In the genomic region with DNA sequence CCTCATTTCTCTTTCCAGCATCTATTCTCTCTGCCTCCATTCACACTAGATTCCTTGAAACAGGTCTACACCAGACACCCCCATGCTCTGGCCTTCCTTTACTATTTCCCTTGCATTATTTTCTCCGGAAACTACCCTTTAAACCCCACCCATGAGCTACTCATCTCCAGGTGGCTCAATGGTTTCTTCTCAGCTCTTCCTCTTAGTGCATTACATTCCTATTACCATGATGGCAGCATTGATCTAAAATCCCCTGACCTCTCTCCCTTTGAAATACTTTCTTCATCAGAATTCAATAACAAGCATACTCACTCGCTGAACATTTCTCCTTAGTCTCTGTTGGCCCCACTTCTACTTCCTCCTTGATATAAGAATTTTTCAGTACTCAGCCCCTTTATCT, we compare ENCODE assay signal across 18 cellular contexts.
DNase-seq lines count a peak whose midpoint lies in the region; ATAC-seq and TF ChIP-seq lines count a peak whose summit lies in the region.
"Had no signal": no experiment of that assay in that cellular context is flagged by ENCODE, and none has a peak within 500 bp of the region (broad histone marks: within the 10 kb centered on the region; RNA-seq: fewer than 3 reads in every experiment).

No MANE protein-coding gene starts in this region.

- DNase-seq in heart left ventricle = no peak
- no peak for DNase-seq in right atrium auricular region (ENCODE audit: low spot score)
- DNase-seq in esophagus squamous epithelium (lab: John Stamatoyannopoulos, UW) = no peak
- no peak for DNase-seq in gastrocnemius medialis
- no peak for DNase-seq in vagina (ENCODE audit: extremely low spot score in 2 of 2)
- DNase-seq in nucleus accumbens (lab: John Stamatoyannopoulos, UW) = no peak
- DNase-seq in H4 (ENCODE audit: low spot score) = no peak
- DNase-seq: GDM1, KBM-7, NCI-H1092, NCI-H2081 treated with DMSO at 0.1 percent for 48 hours, NCI-H510A, NCI-H82 had no signal

- H3K4me3 ChIP-seq in heart left ventricle (no peak overlapping the region), right atrium auricular region (no peak overlapping the region), esophagus squamous epithelium (no peak overlapping the region), gastrocnemius medialis (no peak overlapping the region), vagina (no peak overlapping the region)
- H3K4me3 ChIP-seq: A549; BLaER1 treated with 17β-estradiol and CSF1 and Interleukin-3, amounts not matched to agents 10 nM and 100 nM; GM12878; GM23338 had no signal

- ATAC-seq in heart left ventricle = no peak
- ATAC-seq in gastrocnemius medialis = no peak
- ATAC-seq in HG02610 (IDR thresholded peaks at IDR 0.05; ENCODE audit: unreplicated experiment) = no peak
- ATAC-seq: A549, GM12878, GM23338 had no signal

- H3K4me1 ChIP-seq in heart left ventricle = peaks cover 3 to 93% (median 53%) of the 10 kb centered on the region in 12 donors
- H3K4me1 ChIP-seq in right atrium auricular region = peaks cover 0 to 43% of the 10 kb centered on the region in 2 donors
- H3K4me1 ChIP-seq in esophagus squamous epithelium = peaks cover 0 to 29% (median 4%) of the 10 kb centered on the region in 3 donors
- peaks cover 78 to 86% of the 10 kb centered on the region in 2 donors for H3K4me1 ChIP-seq in gastrocnemius medialis
- H3K4me1 ChIP-seq in vagina = peaks cover 10% of the 10 kb centered on the region

- no peaks in the 10 kb centered on the region for H3K27me3 ChIP-seq in heart left ventricle
- no peaks in the 10 kb centered on the region for H3K27me3 ChIP-seq in right atrium auricular region
- H3K27me3 ChIP-seq in esophagus squamous epithelium = no peaks in the 10 kb centered on the region
- H3K27me3 ChIP-seq in gastrocnemius medialis = no peaks in the 10 kb centered on the region
- no peaks in the 10 kb centered on the region for H3K27me3 ChIP-seq in vagina
- H3K27me3 ChIP-seq: BLaER1 treated with 17β-estradiol and CSF1 and Interleukin-3, amounts not matched to agents 10 nM and 100 nM had no signal

- WGBS in heart left ventricle, 4 donors = 78 to 83% (median 81%) methylated on average over 2 of the region's 2 CpGs
- 73 to 83% methylated on average over 2 of the region's 2 CpGs for WGBS in esophagus squamous epithelium, 2 donors

- no peaks in the 10 kb centered on the region for H3K9me3 ChIP-seq in heart left ventricle
- H3K9me3 ChIP-seq in right atrium auricular region = no peaks in the 10 kb centered on the region
- no peaks in the 10 kb centered on the region for H3K9me3 ChIP-seq in esophagus squamous epithelium
- H3K9me3 ChIP-seq in gastrocnemius medialis = no peaks in the 10 kb centered on the region
- no peaks in the 10 kb centered on the region for H3K9me3 ChIP-seq in vagina
- H3K9me3 ChIP-seq: A549; BLaER1 treated with 17β-estradiol and CSF1 and Interleukin-3, amounts not matched to agents 10 nM and 100 nM had no signal

- TF ChIP-seq CTCF in heart left ventricle (IDR thresholded peaks at IDR 0.05) (no peak), right atrium auricular region (IDR thresholded peaks at IDR 0.05) (no peak), esophagus squamous epithelium (IDR thresholded peaks at IDR 0.05) (no peak), gastrocnemius medialis (IDR thresholded peaks at IDR 0.05 in 4 of 5, conservative IDR thresholded peaks at IDR 0.05 in 1 of 5) (no peak), vagina (IDR thresholded peaks at IDR 0.05) (no peak)

- H3K36me3 ChIP-seq in heart left ventricle = no peaks in the 10 kb centered on the region
- H3K36me3 ChIP-seq in right atrium auricular region = no peaks in the 10 kb centered on the region
- H3K36me3 ChIP-seq in esophagus squamous epithelium = no peaks in the 10 kb centered on the region
- H3K36me3 ChIP-seq in gastrocnemius medialis = no peaks in the 10 kb centered on the region
- H3K36me3 ChIP-seq in vagina = no peaks in the 10 kb centered on the region
- H3K36me3 ChIP-seq: BLaER1 treated with 17β-estradiol and CSF1 and Interleukin-3, amounts not matched to agents 10 nM and 100 nM had no signal

- in situ Hi-C loops in gastrocnemius medialis (cut with MboI; ENCODE audit: low sequenced_read_pairs in 4 of 4) = loop anchor here (5.0 to 25.0 kb wide), 6 partner anchors 154 to 309 kb away; a partner anchor contains a TSS

- H3K27ac ChIP-seq in heart left ventricle (peak overlapping the region in 9 of 12 donors; percentile 11 to 87 (median 53)), right atrium auricular region (peak overlapping the region in 1 of 2 donors; percentile 87), esophagus squamous epithelium (peak overlapping the region in 3 of 4 donors; percentile 19 to 89 (median 42)), gastrocnemius medialis (peak overlapping the region; percentile 87 to 99 (median 91)), vagina (peak overlapping the region; percentile 21)
- H3K27ac ChIP-seq: A549; BLaER1 treated with 17β-estradiol and CSF1 and Interleukin-3, amounts not matched to agents 10 nM and 100 nM had no signal

- no peak for TF ChIP-seq POLR2A in heart left ventricle (IDR thresholded peaks at IDR 0.05)
- TF ChIP-seq POLR2A in esophagus squamous epithelium (IDR thresholded peaks at IDR 0.05) = no peak
- no peak for TF ChIP-seq POLR2A in gastrocnemius medialis (IDR thresholded peaks at IDR 0.05)
- TF ChIP-seq POLR2A in vagina (IDR thresholded peaks at IDR 0.05) = no peak

- intact Hi-C loops in heart left ventricle (cut with DNase I) = loop anchor here (5.0 to 10.0 kb wide), 13 partner anchors 44 to 1072 kb away; a partner anchor contains a TSS
- intact Hi-C loops in esophagus squamous epithelium (cut with DNase I) = loop anchor here (10.0 kb wide), 2 partner anchors 52 to 312 kb away; no protein-coding TSS in a partner anchor
- intact Hi-C loops in gastrocnemius medialis (cut with DNase I; ENCODE audit: low total_unique reads) = loop anchor here (2.0 to 10.0 kb wide), 3 partner anchors 162 to 472 kb away; a partner anchor contains a TSS
- intact Hi-C loops in vagina (cut with DNase I) = loop anchor here (5.0 kb wide), 1 partner anchor 304 kb away; no protein-coding TSS in a partner anchor
